In the genomic region with DNA sequence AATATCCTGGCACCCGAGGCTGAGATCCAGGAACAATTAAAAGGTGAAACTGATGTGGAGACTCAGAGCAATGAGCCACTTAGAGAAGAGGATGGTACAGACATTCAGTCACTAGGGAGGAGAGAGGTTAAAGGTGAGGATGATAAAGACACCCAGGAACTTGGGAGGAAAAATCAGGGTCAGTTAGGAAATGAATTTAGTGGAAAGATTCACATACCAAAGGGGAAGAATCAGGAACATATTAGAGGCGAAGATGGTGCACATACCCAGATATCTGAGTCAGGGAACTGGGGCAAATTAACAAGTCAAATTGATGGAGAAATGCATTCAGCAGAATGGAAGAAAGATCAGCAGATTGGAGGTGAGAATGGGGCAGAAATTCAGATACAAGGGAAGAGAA, we compare ENCODE assay signal across 18 cellular contexts. TPM values are rescaled to one million over a fixed set of nuclear protein-coding genes. Genes with fewer than 3 reads are reported as not detected.
A peak's percentile ranks its signal among the peaks of the same experiment; 100 is the strongest.
DNase-seq lines count a peak whose midpoint lies in the region; ATAC-seq, FAIRE-seq and TF ChIP-seq lines count a peak whose summit lies in the region.
"Had no signal": no experiment of that assay in that cellular context is flagged by ENCODE, and none has a peak within 500 bp of the region (broad histone marks: within the 10 kb centered on the region; RNA-seq: fewer than 3 reads in every experiment).

No MANE protein-coding gene starts in this region.

- no peak overlapping the region for H3K14ac ChIP-seq in IMR-90 (replicated peaks; ENCODE audit: low read depth, low read length)

- H3K56ac ChIP-seq in IMR-90 (ENCODE audit: extremely low read depth, insufficient read depth, low read length), result no peak overlapping the region

- no peaks in the 10 kb centered on the region; the same call in 1 of the 2 replicates for H3K79me2 ChIP-seq in GM12878 (ENCODE audit: control insufficient read depth, insufficient read depth, low read length)

- TF ChIP-seq RAD21 in IMR-90 (IDR thresholded peaks at IDR 0.05; ENCODE audit: low read length) (no peak), GM12878 (IDR thresholded peaks at IDR 0.05; ENCODE audit: insufficient read depth, low read depth, low read length) (no peak)

- no peak for TF ChIP-seq EP300 in GM12878 (IDR thresholded peaks at IDR 0.05; ENCODE audit: borderline replicate concordance in 1 of 2, control insufficient read depth in 1 of 2, low read depth in 2 of 2, low read length in 2 of 2)

- no peak overlapping the region for H2AK5ac ChIP-seq in IMR-90 (ENCODE audit: low read depth, low read length)

- no peak overlapping the region for H3K9ac ChIP-seq in IMR-90 (ENCODE audit: low read depth, low read length)
- no peak overlapping the region for H3K9ac ChIP-seq in GM12878 (ENCODE audit: control insufficient read depth, insufficient read depth, low read length)
- H3K9ac ChIP-seq: BLaER1 had no signal

- SMC1A ChIA-PET in GM12878 (lab: Charles Lee; ENCODE audit: uncharacterized antibody, unreplicated experiment), result interaction anchor here (1.3 kb wide), 1 partner anchor 245 kb away, joined by 3 read pairs; no protein-coding TSS in a partner anchor

- peak; percentile 18 for DNase-seq in AG10803 (ENCODE audit: low read depth)
- DNase-seq in EL, result peak; percentile 56
- no peak for DNase-seq in IMR-90
- DNase-seq in GM12878 (ENCODE audit: low read depth, low spot score), result no peak
- no peak for DNase-seq in AML-193 (lab: John Stamatoyannopoulos, UW)
- DNase-seq: CD8-positive, alpha-beta memory T cell; DMS 273 treated with DMSO at 0.1 percent for 48 hours; DMS79; GDM1; H7; KG1 had no signal

- no peak overlapping the region for H4K91ac ChIP-seq in IMR-90 (ENCODE audit: insufficient read depth, low read depth, low read length)

- H2BK20ac ChIP-seq in IMR-90 (ENCODE audit: low read depth, low read length), result no peak overlapping the region

- H4K8ac ChIP-seq in IMR-90 (ENCODE audit: low read depth in 2 of 2, low read length in 2 of 2), result no peak overlapping the region

- no peak overlapping the region for H2AFZ ChIP-seq in IMR-90 (replicated peaks; ENCODE audit: low read length, poor library complexity)
- H2AFZ ChIP-seq in GM12878 (ENCODE audit: control insufficient read depth, low read depth, low read length), result no peak overlapping the region
- H2AFZ ChIP-seq: GM23338 had no signal

- CTCF ChIA-PET in IMR-90 (lab: Yijun Ruan, JAX) (no interaction called here), GM12878 (lab: Yijun Ruan, JAX) (no interaction called here)

- intact Hi-C loops in IMR-90 (cut with micrococcal nuclease), result no loop called here
- intact Hi-C loops in GM12878 (cut with micrococcal nuclease; ENCODE audit: unreplicated experiment), result loop anchor here (5.0 kb wide), 3 partner anchors 52 to 167 kb away; partner anchors contain the start of gene CCDC134

- ATAC-seq in IMR-90 (ENCODE audit: low read depth) (no peak), GM12878 (no peak), HG02763 (IDR thresholded peaks at IDR 0.05; ENCODE audit: unreplicated experiment) (no peak), HG02759 (IDR thresholded peaks at IDR 0.05; ENCODE audit: unreplicated experiment) (no peak)
- ATAC-seq: GM23338 had no signal

- BruUV-seq in IMR-90 (replicated peaks; lab: Mats Ljungman, UMichigan), result no TSS peak
- BruUV-seq in GM12878 (replicated peaks; lab: Mats Ljungman, UMichigan), result TSS peak; percentile 64

- POLR2A ChIA-PET in IMR-90 (lab: Charles Lee; ENCODE audit: unreplicated experiment) (no interaction called here), GM12878 (lab: Charles Lee) (no interaction called here)

- in situ Hi-C loops in IMR-90 (cut with MboI; ENCODE audit: low sequenced_read_pairs) (loop anchor here (5.0 kb wide), 1 partner anchor 247 kb away; no protein-coding TSS in a partner anchor), GM12878 (cut with MboI) (loop anchor here (5.0 kb wide), 1 partner anchor 247 kb away; no protein-coding TSS in a partner anchor)

- H3K4me3 ChIP-seq in AG10803 (ENCODE audit: low read length) (no peak overlapping the region), IMR-90 (ENCODE audit: insufficient read depth, low read depth, low read length) (no peak overlapping the region), GM12878 (no peak overlapping the region)
- H3K4me3 ChIP-seq: BLaER1, GM23338 had no signal

- 0 out of 2 replicates have a peak, but pooled peaks cover 3% of the 10 kb centered on the region for H3K9me1 ChIP-seq in IMR-90 (ENCODE audit: insufficient read depth, low read length)

- H2BK5ac ChIP-seq in IMR-90 (ENCODE audit: low read depth, low read length, poor library complexity, severe bottlenecking), result no peak overlapping the region

- H3K9me3 ChIP-seq in IMR-90 (ENCODE audit: control insufficient read depth, insufficient read depth, low read length) (no peaks in the 10 kb centered on the region), GM12878 (replicated peaks; ENCODE audit: control insufficient read depth, insufficient read depth, low read length) (no peaks in the 10 kb centered on the region; the same call in 2 of the 3 replicates)
- H3K9me3 ChIP-seq: BLaER1 had no signal

- RAD21 ChIA-PET in GM12878 (lab: Charles Lee; ENCODE audit: unreplicated experiment), result no interaction called here

- 95% methylated on average over 2 of the region's 2 CpGs; no CpG with 5 or more reads in 1 of the 2 experiments for WGBS in IMR-90 (ENCODE audit: extremely low coverage in 2 of 2, insufficient read length in 1 of 2), 2 experiments
- WGBS in GM12878 (ENCODE audit: insufficient coverage, insufficient replicate concordance, low lambda C conversion rate, missing lambda C conversion rate), result 50% methylated on average over 2 of the region's 2 CpGs

- H2BK15ac ChIP-seq in IMR-90 (ENCODE audit: low read depth, low read length), result no peak overlapping the region

- no peaks in the 10 kb centered on the region for H4K20me1 ChIP-seq in IMR-90 (ENCODE audit: insufficient read depth, low read length)
- no peaks in the 10 kb centered on the region for H4K20me1 ChIP-seq in GM12878 (ENCODE audit: control insufficient read depth, insufficient read depth)
- H4K20me1 ChIP-seq: BLaER1 had no signal

- H3K27ac ChIP-seq in IMR-90 (ENCODE audit: insufficient read depth, low read length) (no peak overlapping the region), GM12878 (ENCODE audit: control insufficient read depth, insufficient read depth) (no peak overlapping the region)

- no peak for TF ChIP-seq POLR2A in IMR-90 (IDR thresholded peaks at IDR 0.05; ENCODE audit: low read depth, low read length)
- no peak for TF ChIP-seq POLR2A in GM12878 (IDR thresholded peaks at IDR 0.05; ENCODE audit: low read depth, low read length)

- H2BK120ac ChIP-seq in IMR-90 (ENCODE audit: low read depth, low read length), result no peak overlapping the region

- dilution Hi-C loops in IMR-90 (cut with HindIII; ENCODE audit: low sequenced_read_pairs, unreplicated experiment), result no loop called here

- no peak overlapping the region for H3K18ac ChIP-seq in IMR-90 (ENCODE audit: low read depth, low read length)

- peak overlapping the region; percentile 35 for H2AK9ac ChIP-seq in IMR-90 (replicated peaks; ENCODE audit: low read depth, low read length, poor library complexity)

- H3K27me3 ChIP-seq in IMR-90 (ENCODE audit: control insufficient read depth, insufficient read depth, low read length) (no peaks in the 10 kb centered on the region), GM12878 (replicated peaks in 1 of 2; ENCODE audit: control insufficient read depth in 2 of 2, insufficient read depth in 2 of 2, low read length in 1 of 2) (no peaks in the 10 kb centered on the region)
- H3K27me3 ChIP-seq: BLaER1 had no signal

- H3K36me3 ChIP-seq in IMR-90 (ENCODE audit: control insufficient read depth, insufficient read depth, low read length) (peaks cover 7% of the 10 kb centered on the region; the same call in 1 of the 2 replicates), GM12878 (ENCODE audit: control insufficient read depth in 2 of 2, insufficient read depth in 2 of 2, low read length in 1 of 2) (peaks cover 0 to 4% of the 10 kb centered on the region in 2 experiments; a peak in 1 of 4 replicates)
- H3K36me3 ChIP-seq: BLaER1 had no signal

- no peak overlapping the region for H3K4ac ChIP-seq in IMR-90 (ENCODE audit: low read depth, low read length)

- no peak for TF ChIP-seq CTCF in AG10803 (conservative IDR thresholded peaks at IDR 0.05; ENCODE audit: low read length)
- TF ChIP-seq CTCF in IMR-90 (conservative IDR thresholded peaks at IDR 0.05; ENCODE audit: low read depth, low read length), result no peak
- TF ChIP-seq CTCF in GM12878 (IDR thresholded peaks at IDR 0.05 in 2 of 3, conservative IDR thresholded peaks at IDR 0.05 in 1 of 3; ENCODE audit: control insufficient read depth in 2 of 3, extremely low read depth in 1 of 3, insufficient read depth in 1 of 3, low read depth in 3 of 3, low read length in 3 of 3), result no peak

- H3K4me1 ChIP-seq in IMR-90 (ENCODE audit: control insufficient read depth, insufficient read depth, low read length), result peaks cover 6% of the 10 kb centered on the region
- H3K4me1 ChIP-seq in GM12878 (ENCODE audit: control insufficient read depth, insufficient read depth, low read length), result peaks cover 23% of the 10 kb centered on the region

- H3K79me1 ChIP-seq in IMR-90 (ENCODE audit: low read depth in 1 of 2, low read length in 2 of 2), result no peaks in the 10 kb centered on the region

- H4K5ac ChIP-seq in IMR-90 (ENCODE audit: low read depth, low read length), result no peak overlapping the region

- no peak for FAIRE-seq in GM12878 (lab: Jason Lieb, UNC)
- FAIRE-seq: A204.1, GM18507 had no signal

- no peak overlapping the region for H3K23ac ChIP-seq in IMR-90 (ENCODE audit: low read depth, low read length)

- no peak overlapping the region for H3K4me2 ChIP-seq in IMR-90 (ENCODE audit: low read depth, low read length)
- no peak overlapping the region for H3K4me2 ChIP-seq in GM12878 (ENCODE audit: control insufficient read depth, insufficient read depth)
- H3K4me2 ChIP-seq: GM23338 had no signal

RNA-seq across cellular contexts. Expression of gene MEI1, which starts 4.1 kb away (rescaled TPM):
- total RNA-seq in IMR-90 (2012; rRNA removed) (0.90 and 1.1 TPM in 2 replicates), GM12878 (2014; rRNA removed) (33.4 and 42.2 TPM in 2 replicates), GM12878 (2014; rRNA removed; fragmentation: Illumina TruSeq; extraction: Trizol) (28.1 and 30.3 TPM in 2 replicates), GM12878 (2021) (31.0 and 33.1 TPM in 2 replicates)
- polyA plus RNA-seq in IMR-90 (2012; rRNA removed) (2.1 and 2.6 TPM in 2 replicates), GM12878 (2011; rRNA removed) (30.6 and 33.9 TPM in 2 replicates), GM12878 (2014; fragmentation: Illumina TruSeq; extraction: Trizol) (19.2 and 27.9 TPM in 2 replicates), GM12878 (2014; fragmentation: Nextera tagmentation; extraction: Ambion mirVana) (10 to 100 TPM; 32.3 to 37.7 TPM), GM12878 (2014; rRNA removed) (44.8 and 47.3 TPM in 2 replicates), GM12878 (2016; fragmentation: Nextera tagmentation; extraction: Ambion mirVana) (10 to 100 TPM; 48.8 to 48.9 TPM)
- 1.8 and 2.2 TPM in 2 replicates for polyA plus RNA-seq in IMR-90 (2012; cell fraction: cytosol; rRNA removed)
- polyA plus RNA-seq in IMR-90 (2012; cell fraction: nucleus; rRNA removed; ENCODE audit: low replicate concordance), result 2.1 and 2.4 TPM in 2 replicates
- total RNA-seq in GM12878 (2013; cell fraction: nucleolus; rRNA removed), result 33.1 and 40.8 TPM in 2 replicates
- polyA plus RNA-seq in GM12878 (2011; ENCODE audit: low read depth), result 49.4 TPM
- 47.3 and 55.1 TPM in 2 replicates for polyA plus RNA-seq in GM12878 (2011; cell fraction: cytosol; rRNA removed)
- polyA plus RNA-seq in GM12878 (2011; cell fraction: nucleus; rRNA removed), result 44.9 and 61.2 TPM in 2 replicates
- 45.8 and 48.1 TPM in 2 replicates for polyA plus RNA-seq in GM12878 (2012)
- polyA minus RNA-seq in GM12878 (2011; rRNA and poly(A)+ RNA removed), result 25.2 and 39.6 TPM in 2 replicates
- polyA minus RNA-seq in GM12878 (2011; cell fraction: cytosol; rRNA and poly(A)+ RNA removed), result 7.6 and 14.7 TPM in 2 replicates
- 21.6 and 23.9 TPM in 2 replicates for polyA minus RNA-seq in GM12878 (2011; cell fraction: nucleus; rRNA and poly(A)+ RNA removed)
- total RNA-seq: H7, LHCN-M2 had no signal

RNA-seq across cellular contexts. Expression of gene SNU13, which starts 6.5 kb away (rescaled TPM):
- total RNA-seq in IMR-90 (2012; rRNA removed) (109 and 122 TPM in 2 replicates), GM12878 (2014; rRNA removed) (196 and 204 TPM in 2 replicates), GM12878 (2014; rRNA removed; fragmentation: Illumina TruSeq; extraction: Trizol) (153 and 157 TPM in 2 replicates), GM12878 (2021) (232 and 236 TPM in 2 replicates)
- polyA plus RNA-seq in IMR-90 (2012; rRNA removed) (185 and 235 TPM in 2 replicates), GM12878 (2011; rRNA removed) (158 and 265 TPM in 2 replicates), GM12878 (2014; fragmentation: Illumina TruSeq; extraction: Trizol) (123 and 211 TPM in 2 replicates), GM12878 (2014; fragmentation: Nextera tagmentation; extraction: Ambion mirVana) (100 to 1,000 TPM; 611 to 870 TPM), GM12878 (2014; rRNA removed) (246 and 249 TPM in 2 replicates), GM12878 (2016; fragmentation: Nextera tagmentation; extraction: Ambion mirVana) (100 to 1,000 TPM; 457 to 472 TPM)
- polyA plus RNA-seq in IMR-90 (2012; cell fraction: cytosol; rRNA removed), result 164 and 201 TPM in 2 replicates
- 57.5 and 76.0 TPM in 2 replicates for polyA plus RNA-seq in IMR-90 (2012; cell fraction: nucleus; rRNA removed; ENCODE audit: low replicate concordance)
- 43.0 and 51.7 TPM in 2 replicates for total RNA-seq in GM12878 (2013; cell fraction: nucleolus; rRNA removed)
- polyA plus RNA-seq in GM12878 (2011; ENCODE audit: low read depth), result 192 TPM
- polyA plus RNA-seq in GM12878 (2011; cell fraction: cytosol; rRNA removed), result 270 and 433 TPM in 2 replicates
- polyA plus RNA-seq in GM12878 (2011; cell fraction: nucleus; rRNA removed), result 170 and 206 TPM in 2 replicates
- 142 and 149 TPM in 2 replicates for polyA plus RNA-seq in GM12878 (2012)
- 105 and 142 TPM in 2 replicates for polyA minus RNA-seq in GM12878 (2011; rRNA and poly(A)+ RNA removed)
- 37.7 and 51.7 TPM in 2 replicates for polyA minus RNA-seq in GM12878 (2011; cell fraction: cytosol; rRNA and poly(A)+ RNA removed)
- 27.7 and 41.9 TPM in 2 replicates for polyA minus RNA-seq in GM12878 (2011; cell fraction: nucleus; rRNA and poly(A)+ RNA removed)

Comparison
In these comparisons a context has a peak if more than half of its experiments do, and no peak if none do; other contexts are left out.
1. DNase-seq: peak in AG10803 (single experiment) and EL (single experiment); none in IMR-90 (single experiment), GM12878 (single experiment) and AML-193 (0 of 2).
2. RNA of gene MEI1, which starts 4.1 kb away (total RNA-seq): 28.1 to 42.2 TPM in GM12878; 0.90 to 1.1 TPM in IMR-90; every median in the first group is over 10 times any median in the second.